ENCODE assay signal across 26 cellular contexts in genomic region chr3:118801899-118802298, GRCh38.
DNase-seq lines count a peak whose midpoint lies in the region; ATAC-seq, FAIRE-seq and TF ChIP-seq lines count a peak whose summit lies in the region.
"Had no signal": no experiment of that assay in that cellular context is flagged by ENCODE, and none has a peak within 500 bp of the region (broad histone marks: within the 10 kb centered on the region; RNA-seq: fewer than 3 reads in every experiment).

No MANE protein-coding gene starts in this region.

- no peaks in the 10 kb centered on the region for H3K27me3 ChIP-seq in esophagus muscularis mucosa
- H3K27me3 ChIP-seq: BLaER1 had no signal

- no peaks in the 10 kb centered on the region for H3K9me3 Mint-ChIP-seq in stimulated activated effector memory CD8-positive, alpha-beta T cell treated with anti-CD3 and anti-CD28 coated beads, Interleukin-12 subunit alpha, Interleukin-12 subunit beta, amount 100 ng/mL, for 72 hours
- H3K9me3 Mint-ChIP-seq in natural killer cell treated with Interleukin-12 subunit alpha and Interleukin-12 subunit beta and Interleukin-15 and Interleukin-18, amount 100 ng/mL, for 72 hours: no peaks in the 10 kb centered on the region
- H3K9me3 Mint-ChIP-seq: activated CD8-positive, alpha-beta T cell treated with anti-CD3 and anti-CD28 coated beads for 36 hours; stimulated activated memory B cell treated with anti-CD40 and anti-IgM and Interleukin-4, amounts not matched to agents 10 μg/mL and 1 μg/mL and 100 μg/mL, for 72 hours had no signal

- no peaks in the 10 kb centered on the region for H3K36me3 ChIP-seq in esophagus muscularis mucosa
- no peaks in the 10 kb centered on the region for H3K36me3 ChIP-seq in kidney (ENCODE audit: control insufficient read depth in 1 of 2, insufficient read depth in 2 of 2, low read length in 2 of 2)
- H3K36me3 ChIP-seq: BLaER1 had no signal

- H3K4me3 ChIP-seq in esophagus muscularis mucosa: no peak overlapping the region
- H3K4me3 ChIP-seq in kidney (ENCODE audit: low read length in 2 of 2): no peak overlapping the region
- H3K4me3 ChIP-seq: BLaER1 had no signal

- FAIRE-seq in kidney (lab: Jason Lieb, UNC): no peak
- FAIRE-seq: keratinocyte had no signal

- H3K27me3 Mint-ChIP-seq in natural killer cell treated with Interleukin-12 subunit alpha and Interleukin-12 subunit beta and Interleukin-15 and Interleukin-18, amount 100 ng/mL, for 72 hours: peaks cover 4 to 22% of the 10 kb centered on the region in 2 donors
- H3K27me3 Mint-ChIP-seq: stimulated activated memory B cell treated with anti-CD40 and anti-IgM and Interleukin-4, amounts not matched to agents 10 μg/mL and 1 μg/mL and 100 μg/mL, for 72 hours had no signal

- H3K36me3 Mint-ChIP-seq in stimulated activated effector memory CD8-positive, alpha-beta T cell treated with anti-CD3 and anti-CD28 coated beads, Interleukin-12 subunit alpha, Interleukin-12 subunit beta, amount 100 ng/mL, for 72 hours: no peaks in the 10 kb centered on the region
- H3K36me3 Mint-ChIP-seq in natural killer cell treated with Interleukin-12 subunit alpha and Interleukin-12 subunit beta and Interleukin-15 and Interleukin-18, amount 100 ng/mL, for 72 hours: no peaks in the 10 kb centered on the region
- H3K36me3 Mint-ChIP-seq: stimulated activated memory B cell treated with anti-CD40 and anti-IgM and Interleukin-4, amounts not matched to agents 10 μg/mL and 1 μg/mL and 100 μg/mL, for 72 hours had no signal

- no peak for TF ChIP-seq CTCF in esophagus muscularis mucosa (IDR thresholded peaks at IDR 0.05)
- TF ChIP-seq CTCF in kidney (IDR thresholded peaks at IDR 0.05; ENCODE audit: borderline replicate concordance, extremely low read depth, insufficient read depth): no peak

- DNase-seq in NCI-H1092 (lab: John Stamatoyannopoulos, UW) (peak; percentile 92), NCI-H2171 (lab: John Stamatoyannopoulos, UW) (peak; percentile 37), esophagus muscularis mucosa (ENCODE audit: extremely low spot score) (peak; percentile 90), kidney (no peak)
- DNase-seq in stimulated activated effector memory CD8-positive, alpha-beta T cell treated with anti-CD3 and anti-CD28 coated beads, Interleukin-12 subunit alpha, Interleukin-12 subunit beta, amount 100 ng/mL, for 72 hours (ENCODE audit: low spot score in 2 of 2): no peak
- DNase-seq in activated CD8-positive, alpha-beta memory T cell treated with anti-CD3 and anti-CD28 coated beads, Interleukin-2, amount 50 U/mL, for 48 hours: no peak
- no peak for DNase-seq in natural killer cell treated with Interleukin-12 subunit alpha and Interleukin-12 subunit beta and Interleukin-15 and Interleukin-18, amount 100 ng/mL, for 72 hours (ENCODE audit: low spot score)
- DNase-seq: activated CD4-positive, alpha-beta T cell treated with anti-CD3 and anti-CD28 coated beads for 1 hour; activated CD8-positive, alpha-beta T cell treated with anti-CD3 and anti-CD28 coated beads for 36 hours; activated gamma-delta T cell treated with Interleukin-2 at 50 U/mL for 16 hours; activated naive CD8-positive, alpha-beta T cell treated with anti-CD3 and anti-CD28 coated beads, Interleukin-2, amount 50 U/mL, for 24 hours; Caco-2; GOT3; KG1; NCI-H187; NCI-H345; NCI-H774; stimulated activated CD4-positive, alpha-beta T cell treated with anti-CD3 and anti-CD28 coated beads, Interleukin-12 subunit alpha, Interleukin-12 subunit beta, amount 100 ng/mL, for 4 hours; stimulated activated CD4-positive, alpha-beta T cell treated with anti-CD3 and anti-CD28 coated beads, Interleukin-4, amount 100 ng/mL, for 1 hour; T-helper 17 cell had no signal

- no peak overlapping the region for H3K27ac ChIP-seq in esophagus muscularis mucosa (replicated peaks in 1 of 4)
- no peak overlapping the region for H3K27ac ChIP-seq in kidney (ENCODE audit: low read depth in 2 of 2, low read length in 2 of 2)
- H3K27ac ChIP-seq: BLaER1 had no signal

- no peak for TF ChIP-seq EP300 in esophagus muscularis mucosa (IDR thresholded peaks at IDR 0.05)

- no peaks in the 10 kb centered on the region for H3K4me1 Mint-ChIP-seq in stimulated activated effector memory CD8-positive, alpha-beta T cell treated with anti-CD3 and anti-CD28 coated beads, Interleukin-12 subunit alpha, Interleukin-12 subunit beta, amount 100 ng/mL, for 72 hours
- no peaks in the 10 kb centered on the region for H3K4me1 Mint-ChIP-seq in natural killer cell treated with Interleukin-12 subunit alpha and Interleukin-12 subunit beta and Interleukin-15 and Interleukin-18, amount 100 ng/mL, for 72 hours (ENCODE audit: low read depth in 2 of 2)
- H3K4me1 Mint-ChIP-seq: activated naive CD8-positive, alpha-beta T cell treated with anti-CD3 and anti-CD28 coated beads, Interleukin-2, amount 50 U/mL, for 24 hours; stimulated activated memory B cell treated with anti-CD40 and anti-IgM and Interleukin-4, amounts not matched to agents 10 μg/mL and 1 μg/mL and 100 μg/mL, for 72 hours had no signal

- H3K4me1 ChIP-seq in esophagus muscularis mucosa (peaks cover 0 to 7% (median 0%) of the 10 kb centered on the region in 4 donors), kidney (ENCODE audit: control insufficient read depth in 1 of 2, insufficient read depth in 1 of 2, low read depth in 1 of 2, low read length in 2 of 2) (no peaks in the 10 kb centered on the region)
- H3K4me1 ChIP-seq: BLaER1, Caco-2 had no signal

- H3K4me3 Mint-ChIP-seq in stimulated activated effector memory CD8-positive, alpha-beta T cell treated with anti-CD3 and anti-CD28 coated beads, Interleukin-12 subunit alpha, Interleukin-12 subunit beta, amount 100 ng/mL, for 72 hours: no peak overlapping the region
- no peak overlapping the region for H3K4me3 Mint-ChIP-seq in natural killer cell treated with Interleukin-12 subunit alpha and Interleukin-12 subunit beta and Interleukin-15 and Interleukin-18, amount 100 ng/mL, for 72 hours
- H3K4me3 Mint-ChIP-seq: activated CD8-positive, alpha-beta T cell treated with anti-CD3 and anti-CD28 coated beads for 36 hours; activated naive CD8-positive, alpha-beta T cell treated with anti-CD3 and anti-CD28 coated beads, Interleukin-2, amount 50 U/mL, for 24 hours; stimulated activated memory B cell treated with anti-CD40 and anti-IgM and Interleukin-4, amounts not matched to agents 10 μg/mL and 1 μg/mL and 100 μg/mL, for 72 hours; T-helper 17 cell had no signal

- intact Hi-C loops in esophagus muscularis mucosa (cut with DNase I): no loop called here
- intact Hi-C loops in kidney (cut with DNase I): no loop called here

- no peak overlapping the region for H3K27ac Mint-ChIP-seq in stimulated activated effector memory CD8-positive, alpha-beta T cell treated with anti-CD3 and anti-CD28 coated beads, Interleukin-12 subunit alpha, Interleukin-12 subunit beta, amount 100 ng/mL, for 72 hours
- no peak overlapping the region for H3K27ac Mint-ChIP-seq in natural killer cell treated with Interleukin-12 subunit alpha and Interleukin-12 subunit beta and Interleukin-15 and Interleukin-18, amount 100 ng/mL, for 72 hours
- H3K27ac Mint-ChIP-seq: activated CD8-positive, alpha-beta T cell treated with anti-CD3 and anti-CD28 coated beads for 36 hours; activated naive CD8-positive, alpha-beta T cell treated with anti-CD3 and anti-CD28 coated beads, Interleukin-2, amount 50 U/mL, for 24 hours; stimulated activated memory B cell treated with anti-CD40 and anti-IgM and Interleukin-4, amounts not matched to agents 10 μg/mL and 1 μg/mL and 100 μg/mL, for 72 hours; T-helper 17 cell had no signal

- no peak overlapping the region for H3K9ac ChIP-seq in kidney (ENCODE audit: low read length in 2 of 2)
- H3K9ac ChIP-seq: BLaER1 had no signal

- H3K9me3 ChIP-seq in esophagus muscularis mucosa (no peaks in the 10 kb centered on the region), kidney (ENCODE audit: control insufficient read depth in 1 of 2, low read length in 2 of 2) (no peaks in the 10 kb centered on the region)
- H3K9me3 ChIP-seq: BLaER1, Caco-2 had no signal

- 73% methylated on average over 8 of the region's 8 CpGs for WGBS in esophagus muscularis mucosa

- no peak for TF ChIP-seq POLR2A in esophagus muscularis mucosa (IDR thresholded peaks at IDR 0.05; ENCODE audit: low read depth)

- peak; percentile 36 for ATAC-seq in stimulated activated effector memory CD8-positive, alpha-beta T cell treated with anti-CD3 and anti-CD28 coated beads, Interleukin-12 subunit alpha, Interleukin-12 subunit beta, amount 100 ng/mL, for 72 hours
- no peak for ATAC-seq in HG03571 (IDR thresholded peaks at IDR 0.05; ENCODE audit: unreplicated experiment)
- no peak for ATAC-seq in natural killer cell treated with Interleukin-12 subunit alpha and Interleukin-12 subunit beta and Interleukin-15 and Interleukin-18, amount 100 ng/mL, for 72 hours
- ATAC-seq: activated CD8-positive, alpha-beta T cell treated with anti-CD3 and anti-CD28 coated beads for 36 hours; activated naive CD8-positive, alpha-beta T cell treated with anti-CD3 and anti-CD28 coated beads, Interleukin-2, amount 50 U/mL, for 24 hours; sciatic nerve; SK-N-SH treated with all-trans-retinoic acid at 6 μM for 48 hours; stimulated activated memory B cell treated with anti-CD40 and anti-IgM and Interleukin-4, amounts not matched to agents 10 μg/mL and 1 μg/mL and 100 μg/mL, for 72 hours; T-helper 17 cell had no signal

Comparison
In these comparisons a context has a peak if more than half of its experiments do, and no peak if none do; other contexts are left out.
1. DNase-seq: peak in NCI-H1092 (single experiment), NCI-H2171 (single experiment) and esophagus muscularis mucosa (single experiment); none in stimulated activated effector memory CD8-positive, alpha-beta T cell treated with anti-CD3 and anti-CD28 coated beads, Interleukin-12 subunit alpha, Interleukin-12 subunit beta, amount 100 ng/mL, for 72 hours (0 of 2), kidney (single experiment), activated CD8-positive, alpha-beta memory T cell treated with anti-CD3 and anti-CD28 coated beads, Interleukin-2, amount 50 U/mL, for 48 hours (single experiment) and natural killer cell treated with Interleukin-12 subunit alpha and Interleukin-12 subunit beta and Interleukin-15 and Interleukin-18, amount 100 ng/mL, for 72 hours (single experiment).